ENCODE assay signal across 24 cellular contexts in the genomic region with DNA sequence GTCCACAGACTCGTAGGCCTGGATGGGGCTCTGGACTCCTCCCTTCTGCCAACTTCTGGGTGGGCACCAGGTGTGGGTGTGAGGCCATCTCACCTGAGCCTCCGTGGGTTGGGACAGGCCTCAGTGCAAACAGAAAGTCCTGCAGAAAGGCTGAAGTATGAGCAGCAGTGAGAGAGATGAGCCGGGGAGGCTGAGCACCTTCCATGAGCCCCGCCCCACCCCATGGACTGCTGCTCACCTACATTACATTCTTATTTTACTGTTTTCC. TPM values are rescaled to one million over a fixed set of nuclear protein-coding genes. Genes with fewer than 3 reads are reported as not detected.
DNase-seq lines count a peak whose midpoint lies in the region; ATAC-seq and TF ChIP-seq lines count a peak whose summit lies in the region.
"Had no signal": no experiment of that assay in that cellular context is flagged by ENCODE, and none has a peak within 500 bp of the region (broad histone marks: within the 10 kb centered on the region; RNA-seq: fewer than 3 reads in every experiment).

No MANE protein-coding gene starts in this region.

- DNase-seq in activated CD8-positive, alpha-beta memory T cell treated with anti-CD3 and anti-CD28 coated beads, Interleukin-2, amount 50 U/mL, for 48 hours: peak; percentile 23
- no peak for DNase-seq in activated CD8-positive, alpha-beta memory T cell treated with anti-CD3 and anti-CD28 coated beads, Interleukin-2, amount 10 ng/mL, durations not matched to agents 7 days and 5 days
- no peak for DNase-seq in caudate nucleus (lab: John Stamatoyannopoulos, UW)
- peak; percentile 57 for DNase-seq in spleen
- DNase-seq in NCI-H345 (lab: John Stamatoyannopoulos, UW): no peak
- no peak for DNase-seq in stimulated activated CD4-positive, alpha-beta T cell treated with anti-CD3 and anti-CD28 coated beads, Interleukin-4, amount 100 ng/mL, for 1 hour
- DNase-seq in effector memory CD8-positive, alpha-beta T cell: no peak
- DNase-seq: 8988T; Calu3; CD8-positive, alpha-beta memory T cell; DMS153; GM23248; KBM-7; NCI-H1105; NCI-H2029 treated with DMSO at 0.1 percent for 48 hours; NCI-H226; NCI-H524; NCI-H82; SJCRH30 had no signal

- H3K4me1 Mint-ChIP-seq in activated CD8-positive, alpha-beta memory T cell treated with anti-CD3 and anti-CD28 coated beads, Interleukin-2, amount 10 ng/mL, durations not matched to agents 7 days and 5 days: no peaks in the 10 kb centered on the region
- H3K4me1 Mint-ChIP-seq in effector memory CD8-positive, alpha-beta T cell (ENCODE audit: low read depth in 2 of 2): no peaks in the 10 kb centered on the region
- H3K4me1 Mint-ChIP-seq: CD8-positive, alpha-beta memory T cell had no signal

- H3K4me3 ChIP-seq in gastroesophageal sphincter (no peak overlapping the region), spleen (no peak overlapping the region)
- H3K4me3 ChIP-seq: GM23248, HAP-1, SJCRH30 had no signal

- CTCF ChIA-PET in activated CD8-positive, alpha-beta memory T cell treated with anti-CD3 and anti-CD28 coated beads, Interleukin-2, amount 10 ng/mL, durations not matched to agents 7 days and 5 days (lab: Charles Lee): no interaction called here

- TF ChIP-seq EP300 in gastroesophageal sphincter (IDR thresholded peaks at IDR 0.05): no peak

- no peaks in the 10 kb centered on the region for H3K27me3 Mint-ChIP-seq in activated CD8-positive, alpha-beta memory T cell treated with anti-CD3 and anti-CD28 coated beads, Interleukin-2, amount 10 ng/mL, durations not matched to agents 7 days and 5 days
- H3K27me3 Mint-ChIP-seq in effector memory CD8-positive, alpha-beta T cell: peaks cover 6 to 31% of the 10 kb centered on the region in 2 donors
- H3K27me3 Mint-ChIP-seq: CD8-positive, alpha-beta memory T cell had no signal

- H3K4me3 Mint-ChIP-seq in activated CD8-positive, alpha-beta memory T cell treated with anti-CD3 and anti-CD28 coated beads, Interleukin-2, amount 10 ng/mL, durations not matched to agents 7 days and 5 days: no peak overlapping the region
- no peak overlapping the region for H3K4me3 Mint-ChIP-seq in effector memory CD8-positive, alpha-beta T cell
- H3K4me3 Mint-ChIP-seq: CD8-positive, alpha-beta memory T cell had no signal

- H3K9me3 Mint-ChIP-seq in activated CD8-positive, alpha-beta memory T cell treated with anti-CD3 and anti-CD28 coated beads, Interleukin-2, amount 10 ng/mL, durations not matched to agents 7 days and 5 days (ENCODE audit: low read depth): no peaks in the 10 kb centered on the region
- H3K9me3 Mint-ChIP-seq in effector memory CD8-positive, alpha-beta T cell: no peaks in the 10 kb centered on the region

- 84 to 90% methylated on average over 2 to 3 of the region's 4 CpGs for WGBS in gastroesophageal sphincter (ENCODE audit: low coverage in 1 of 2), 2 donors
- 83 to 91% (median 88%) methylated on average over 4 of the region's 4 CpGs for WGBS in spleen, 5 donors

- peak overlapping the region; percentile 69 for H3K27ac ChIP-seq in caudate nucleus (ENCODE audit: low read depth, low read length)
- H3K27ac ChIP-seq in gastroesophageal sphincter: peak overlapping the region in 3 of 4 donors; percentile 70 to 87 (median 75)
- H3K27ac ChIP-seq in spleen: no peak overlapping the region
- H3K27ac ChIP-seq: C4-2B, GM23248, HL-60, SJCRH30 had no signal

- no peaks in the 10 kb centered on the region for H3K36me3 ChIP-seq in gastroesophageal sphincter
- no peaks in the 10 kb centered on the region for H3K36me3 ChIP-seq in spleen
- H3K36me3 ChIP-seq: HAP-1, SJCRH30 had no signal

- intact Hi-C loops in spleen (cut with DNase I; ENCODE audit: low total_unique reads): no loop called here

- ATAC-seq in activated CD8-positive, alpha-beta memory T cell treated with anti-CD3 and anti-CD28 coated beads, Interleukin-2, amount 10 ng/mL, durations not matched to agents 7 days and 5 days: no peak
- ATAC-seq in gastroesophageal sphincter: no peak
- no peak for ATAC-seq in effector memory CD8-positive, alpha-beta T cell (replicated peaks)
- ATAC-seq: Panc1 had no signal

- no peak for TF ChIP-seq POLR2A in gastroesophageal sphincter (IDR thresholded peaks at IDR 0.05)
- TF ChIP-seq POLR2A in spleen (IDR thresholded peaks at IDR 0.05): no peak

- TF ChIP-seq CTCF in gastroesophageal sphincter (IDR thresholded peaks at IDR 0.05): no peak
- TF ChIP-seq CTCF in spleen (IDR thresholded peaks at IDR 0.05 in 8 of 11, conservative IDR thresholded peaks at IDR 0.05 in 3 of 11): no peak

- H3K36me3 Mint-ChIP-seq in activated CD8-positive, alpha-beta memory T cell treated with anti-CD3 and anti-CD28 coated beads, Interleukin-2, amount 10 ng/mL, durations not matched to agents 7 days and 5 days: no peaks in the 10 kb centered on the region
- peaks cover 4% of the 10 kb centered on the region for H3K36me3 Mint-ChIP-seq in effector memory CD8-positive, alpha-beta T cell (ENCODE audit: insufficient read depth)
- H3K36me3 Mint-ChIP-seq: CD8-positive, alpha-beta memory T cell had no signal

- H3K9me3 ChIP-seq in gastroesophageal sphincter (no peaks in the 10 kb centered on the region), spleen (no peaks in the 10 kb centered on the region)
- H3K9me3 ChIP-seq: HAP-1, SJCRH30 had no signal

- H3K27me3 ChIP-seq in gastroesophageal sphincter: no peaks in the 10 kb centered on the region
- no peaks in the 10 kb centered on the region for H3K27me3 ChIP-seq in spleen (replicated peaks in 1 of 7)
- H3K27me3 ChIP-seq: SJCRH30 had no signal

- no peak overlapping the region for H3K27ac Mint-ChIP-seq in activated CD8-positive, alpha-beta memory T cell treated with anti-CD3 and anti-CD28 coated beads, Interleukin-2, amount 10 ng/mL, durations not matched to agents 7 days and 5 days
- H3K27ac Mint-ChIP-seq in effector memory CD8-positive, alpha-beta T cell: no peak overlapping the region

- H3K4me1 ChIP-seq in gastroesophageal sphincter (peaks cover 0 to 89% (median 38%) of the 10 kb centered on the region in 3 donors), spleen (peaks cover 0 to 6% (median 0%) of the 10 kb centered on the region in 6 donors)
- H3K4me1 ChIP-seq: SJCRH30 had no signal

RNA-seq across cellular contexts. Expression of a gene that starts 15.9 kb away (rescaled TPM):
- 10 to 100 TPM; 33.9 to 44.5 TPM for total RNA-seq in activated CD8-positive, alpha-beta memory T cell treated with anti-CD3 and anti-CD28 coated beads, Interleukin-2, amount 10 ng/mL, durations not matched to agents 7 days and 5 days
- 10 to 100 TPM; 28.1 to 85.9 (median 55.2) TPM for total RNA-seq in gastroesophageal sphincter
- total RNA-seq in spleen: 10 to 100 TPM; 34.2 to 80.8 (median 57.8) TPM
- 1 to 10 TPM; 4.5 to 6.2 (median 5.2) TPM for polyA plus RNA-seq in spleen
- total RNA-seq: GM23248 had no signal
- polyA plus RNA-seq: GM23248 had no signal

Comparison
In these comparisons a context has a peak if more than half of its experiments do, and no peak if none do; other contexts are left out.
1. DNase-seq: peak in activated CD8-positive, alpha-beta memory T cell treated with anti-CD3 and anti-CD28 coated beads, Interleukin-2, amount 50 U/mL, for 48 hours (single experiment) and spleen (single experiment); none in activated CD8-positive, alpha-beta memory T cell treated with anti-CD3 and anti-CD28 coated beads, Interleukin-2, amount 10 ng/mL, durations not matched to agents 7 days and 5 days (single experiment), caudate nucleus (0 of 61), NCI-H345 (single experiment), stimulated activated CD4-positive, alpha-beta T cell treated with anti-CD3 and anti-CD28 coated beads, Interleukin-4, amount 100 ng/mL, for 1 hour (single experiment) and effector memory CD8-positive, alpha-beta T cell (0 of 3).
2. H3K27ac ChIP-seq: peak in caudate nucleus (single experiment) and gastroesophageal sphincter (3 of 4); none in spleen (0 of 8).